In genomic region chr14:93042968-93043940, GRCh38 we compare ENCODE assay signal across 8 cellular contexts.
A peak's percentile ranks its signal among the peaks of the same experiment; 100 is the strongest.
DNase-seq lines count a peak whose midpoint lies in the region; ATAC-seq and TF ChIP-seq lines count a peak whose summit lies in the region.

No MANE protein-coding gene starts in this region.

- H2AFZ ChIP-seq in smooth muscle cell (ENCODE audit: low read depth) = no peak overlapping the region

- peak overlapping the region; percentile 76 for H3K27ac ChIP-seq in smooth muscle cell (ENCODE audit: low read depth)

- DNase-seq in GM13977 (ENCODE audit: low spot score) = peak; percentile 56
- peak; percentile 77 to 94 for DNase-seq in SW 1271 (lab: John Stamatoyannopoulos, UW)
- peak; percentile 74 to 82 for DNase-seq in foreskin fibroblast
- DNase-seq in smooth muscle cell (lab: John Stamatoyannopoulos, UW; ENCODE audit: unreplicated experiment) = peak; percentile 15
- no peak for DNase-seq in activated gamma-delta T cell (lab: John Stamatoyannopoulos, UW)
- no peak for DNase-seq in NCI-H187 treated with DMSO at 0.1 percent for 48 hours (lab: John Stamatoyannopoulos, UW)

- ATAC-seq in GM19035 (IDR thresholded peaks at IDR 0.05; ENCODE audit: unreplicated experiment) (no peak), HG03442 (IDR thresholded peaks at IDR 0.05; ENCODE audit: unreplicated experiment) (no peak)

- H3K4me1 ChIP-seq in smooth muscle cell (ENCODE audit: low read depth) = peaks cover 32% of the 10 kb centered on the region

- H3F3A ChIP-seq in smooth muscle cell (ENCODE audit: low read depth) = peaks cover 19% of the 10 kb centered on the region

- no peaks in the 10 kb centered on the region for H3K79me2 ChIP-seq in smooth muscle cell (ENCODE audit: low read depth)

- H3K9ac ChIP-seq in smooth muscle cell (ENCODE audit: low read depth) = peak overlapping the region; percentile 10

- H3K36me3 ChIP-seq in smooth muscle cell (ENCODE audit: low read depth) = no peaks in the 10 kb centered on the region

- H3K9me3 ChIP-seq in smooth muscle cell (replicated peaks; ENCODE audit: low read depth) = no peaks in the 10 kb centered on the region

- in situ Hi-C loops in GM13977 (cut with MboI; ENCODE audit: low pct_unique_long_range_greater_than_20kb, low sequenced_read_pairs, unreplicated experiment) = no loop called here

- no peaks in the 10 kb centered on the region for H3K27me3 ChIP-seq in smooth muscle cell (ENCODE audit: low read depth)

- TF ChIP-seq CTCF in GM13977 (IDR thresholded peaks at IDR 0.05; ENCODE audit: extremely low read depth, insufficient read depth, missing control alignments) (no peak), foreskin fibroblast (IDR thresholded peaks at IDR 0.05; ENCODE audit: low read depth, low read length) (no peak), smooth muscle cell (IDR thresholded peaks at IDR 0.05; ENCODE audit: borderline replicate concordance, insufficient read depth, poor library complexity, severe bottlenecking) (no peak)

- H3K4me2 ChIP-seq in smooth muscle cell = peak overlapping the region; percentile 70

- peaks cover 82% of the 10 kb centered on the region for H4K20me1 ChIP-seq in smooth muscle cell (ENCODE audit: low read depth)

- WGBS in smooth muscle cell (ENCODE audit: low lambda C conversion rate) = 43% methylated on average over 13 of the region's 13 CpGs

- H3K4me3 ChIP-seq in foreskin fibroblast (ENCODE audit: low read depth in 1 of 2, low read length in 2 of 2) = no peak overlapping the region
- H3K4me3 ChIP-seq in smooth muscle cell = no peak overlapping the region

Comparison
In these comparisons a context has a peak if more than half of its experiments do, and no peak if none do; other contexts are left out.
1. DNase-seq: peak in GM13977 (single experiment), SW 1271 (2 of 2), foreskin fibroblast (2 of 2) and smooth muscle cell (single experiment); none in activated gamma-delta T cell (single experiment) and NCI-H187 treated with DMSO at 0.1 percent for 48 hours (single experiment).